Comparison of ENCODE assay signal across 9 cellular contexts in the genomic region with DNA sequence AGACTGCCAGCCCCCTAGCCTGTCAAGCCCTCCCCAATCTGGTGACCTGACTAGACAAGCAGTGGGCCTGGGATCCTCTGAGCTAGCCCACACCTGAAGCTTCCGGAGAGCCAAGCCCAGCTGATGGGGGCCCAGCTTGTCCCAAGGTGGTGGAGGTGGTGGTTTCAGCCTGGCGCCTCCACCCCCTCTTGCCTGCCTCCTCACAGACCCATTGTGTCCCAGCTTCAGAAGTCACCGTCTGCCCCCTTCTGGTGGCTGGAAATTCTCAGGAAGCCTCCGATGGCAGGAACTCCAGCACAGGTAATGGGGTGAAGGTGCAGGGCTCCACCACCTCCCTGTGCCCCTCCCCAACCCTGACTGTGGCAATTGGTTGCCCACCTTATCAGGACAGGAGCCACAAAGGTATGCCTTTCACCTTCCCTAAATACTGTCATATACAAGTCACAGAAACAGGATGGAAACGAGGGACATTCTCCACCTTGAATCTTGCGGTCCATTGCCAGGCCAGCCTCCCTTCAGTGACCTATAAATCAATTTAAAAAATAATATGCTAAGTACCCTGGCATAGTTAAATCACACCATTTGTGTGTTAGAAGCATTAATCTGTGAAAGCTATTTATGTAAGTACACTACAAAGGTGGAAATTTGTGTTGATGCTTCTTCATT.
DNase-seq lines count a peak whose midpoint lies in the region; ATAC-seq and TF ChIP-seq lines count a peak whose summit lies in the region.
"Had no signal": no experiment of that assay in that cellular context is flagged by ENCODE, and none has a peak within 500 bp of the region (broad histone marks: within the 10 kb centered on the region; RNA-seq: fewer than 3 reads in every experiment).

No MANE protein-coding gene starts in this region.

- TF ChIP-seq CTCF in endothelial cell (IDR thresholded peaks at IDR 0.05; ENCODE audit: unreplicated experiment) (peak; percentile 60), mucosa of descending colon (IDR thresholded peaks at IDR 0.05) (peak; percentile 32)

- H3K4me3 Mint-ChIP-seq in activated CD4-positive, alpha-beta T cell treated with anti-CD3 and anti-CD28 coated beads for 36 hours: no peak overlapping the region
- no peak overlapping the region for H3K4me3 Mint-ChIP-seq in endothelial cell (ENCODE audit: unreplicated experiment)
- H3K4me3 Mint-ChIP-seq in stimulated activated naive CD8-positive, alpha-beta T cell treated with anti-CD3 and anti-CD28 coated beads, Interleukin-15, amount 100 ng/mL, for 72 hours: no peak overlapping the region
- H3K4me3 Mint-ChIP-seq: activated naive CD8-positive, alpha-beta T cell had no signal

- no peak overlapping the region for H3K4me3 ChIP-seq in mucosa of descending colon

- POLR2A ChIA-PET in activated CD4-positive, alpha-beta T cell treated with anti-CD3 and anti-CD28 coated beads for 36 hours (lab: Charles Lee): no interaction called here

- no peaks in the 10 kb centered on the region for H3K4me1 ChIP-seq in mucosa of descending colon (ENCODE audit: low read depth)

- no peaks in the 10 kb centered on the region for H3K36me3 ChIP-seq in mucosa of descending colon (ENCODE audit: low read depth)

- H3K9me3 ChIP-seq in mucosa of descending colon: no peaks in the 10 kb centered on the region

- H3K27ac Mint-ChIP-seq in activated CD4-positive, alpha-beta T cell treated with anti-CD3 and anti-CD28 coated beads for 36 hours: no peak overlapping the region
- no peak overlapping the region for H3K27ac Mint-ChIP-seq in endothelial cell (ENCODE audit: unreplicated experiment)
- H3K27ac Mint-ChIP-seq in stimulated activated naive CD8-positive, alpha-beta T cell treated with anti-CD3 and anti-CD28 coated beads, Interleukin-15, amount 100 ng/mL, for 72 hours: peak overlapping the region in 1 of 2 donors; percentile 34
- H3K27ac Mint-ChIP-seq: activated naive CD8-positive, alpha-beta T cell had no signal

- no peaks in the 10 kb centered on the region for H3K4me1 Mint-ChIP-seq in activated CD4-positive, alpha-beta T cell treated with anti-CD3 and anti-CD28 coated beads for 36 hours
- H3K4me1 Mint-ChIP-seq in endothelial cell (ENCODE audit: unreplicated experiment): peaks cover 4% of the 10 kb centered on the region
- no peaks in the 10 kb centered on the region for H3K4me1 Mint-ChIP-seq in stimulated activated naive CD8-positive, alpha-beta T cell treated with anti-CD3 and anti-CD28 coated beads, Interleukin-15, amount 100 ng/mL, for 72 hours

- peak; percentile 74 for ATAC-seq in activated CD4-positive, alpha-beta T cell treated with anti-CD3 and anti-CD28 coated beads for 36 hours
- ATAC-seq in mucosa of descending colon: peak; percentile 88
- peak; percentile 64 for ATAC-seq in stimulated activated naive CD8-positive, alpha-beta T cell treated with anti-CD3 and anti-CD28 coated beads, Interleukin-15, amount 100 ng/mL, for 72 hours
- ATAC-seq in HG03045 (IDR thresholded peaks at IDR 0.05; ENCODE audit: unreplicated experiment): no peak

- peak; percentile 15 to 75 (median 37) for DNase-seq in NCI-H1417 (lab: John Stamatoyannopoulos, UW)
- DNase-seq in NCI-H1417 treated with DMSO at 0.1 percent for 48 hours (lab: John Stamatoyannopoulos, UW): no peak
- DNase-seq in NCI-H128 (lab: John Stamatoyannopoulos, UW; ENCODE audit: unreplicated experiment): peak; percentile 24
- peak; percentile 72 for DNase-seq in activated CD4-positive, alpha-beta T cell treated with anti-CD3 and anti-CD28 coated beads for 36 hours
- peak; percentile 79 for DNase-seq in endothelial cell (ENCODE audit: low spot score)
- DNase-seq in mucosa of descending colon: peak in 2 of 3 donors; percentile 81 to 90
- DNase-seq in stimulated activated naive CD8-positive, alpha-beta T cell treated with anti-CD3 and anti-CD28 coated beads, Interleukin-15, amount 100 ng/mL, for 72 hours: peak; percentile 30 to 44

- H3K27me3 Mint-ChIP-seq in activated CD4-positive, alpha-beta T cell treated with anti-CD3 and anti-CD28 coated beads for 36 hours: peaks cover 3% of the 10 kb centered on the region
- peaks cover 1% of the 10 kb centered on the region for H3K27me3 Mint-ChIP-seq in endothelial cell (ENCODE audit: unreplicated experiment)
- H3K27me3 Mint-ChIP-seq in stimulated activated naive CD8-positive, alpha-beta T cell treated with anti-CD3 and anti-CD28 coated beads, Interleukin-15, amount 100 ng/mL, for 72 hours: peaks cover 19% of the 10 kb centered on the region

- H3K36me3 Mint-ChIP-seq in activated CD4-positive, alpha-beta T cell treated with anti-CD3 and anti-CD28 coated beads for 36 hours (ENCODE audit: low read depth): no peaks in the 10 kb centered on the region
- no peaks in the 10 kb centered on the region for H3K36me3 Mint-ChIP-seq in endothelial cell (ENCODE audit: low read depth, unreplicated experiment)
- H3K36me3 Mint-ChIP-seq: activated naive CD8-positive, alpha-beta T cell had no signal

- H3K9me3 Mint-ChIP-seq in activated CD4-positive, alpha-beta T cell treated with anti-CD3 and anti-CD28 coated beads for 36 hours (ENCODE audit: low read depth): no peaks in the 10 kb centered on the region
- no peaks in the 10 kb centered on the region for H3K9me3 Mint-ChIP-seq in endothelial cell (ENCODE audit: unreplicated experiment)
- no peaks in the 10 kb centered on the region for H3K9me3 Mint-ChIP-seq in stimulated activated naive CD8-positive, alpha-beta T cell treated with anti-CD3 and anti-CD28 coated beads, Interleukin-15, amount 100 ng/mL, for 72 hours

- CTCF ChIA-PET in activated CD4-positive, alpha-beta T cell treated with anti-CD3 and anti-CD28 coated beads for 36 hours (lab: Charles Lee): interaction anchor here (0.7 to 2.0 kb wide), 5 partner anchors 31 to 514 kb away, joined by 3 to 7 read pairs (median 3); no protein-coding TSS in a partner anchor

- intact Hi-C loops in activated CD4-positive, alpha-beta T cell treated with anti-CD3 and anti-CD28 coated beads for 36 hours (cut with DNase I, micrococcal nuclease): loop anchor here (1.0 to 10.0 kb wide), 5 partner anchors 65 to 517 kb away; a partner anchor contains a TSS
- intact Hi-C loops in mucosa of descending colon (cut with DNase I, micrococcal nuclease): loop anchor here in 1 of 2 donors (5.0 kb wide), 1 partner anchor 515 kb away; no protein-coding TSS in a partner anchor
